8 cellular contexts compared by ENCODE assay signal in the genomic region with DNA sequence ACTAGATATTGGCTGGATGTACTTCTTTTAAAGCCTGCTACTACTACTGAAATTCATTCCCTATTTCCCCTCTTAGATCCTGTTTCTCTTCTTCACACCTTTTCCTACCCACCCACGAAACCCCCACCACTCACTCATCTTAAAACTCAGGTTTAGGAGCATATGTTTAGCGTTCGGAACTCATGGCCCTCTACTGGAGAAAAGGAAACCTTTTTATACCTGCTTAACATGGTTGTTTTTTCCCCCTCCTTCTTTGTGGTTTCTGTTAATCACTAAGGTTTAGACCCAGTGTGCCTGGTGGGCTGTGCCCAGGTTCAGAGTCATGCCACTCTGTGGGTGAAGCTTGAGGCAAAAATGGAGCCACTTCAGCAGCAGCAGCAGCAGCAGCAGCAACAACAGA. TPM values are rescaled to one million over a fixed set of nuclear protein-coding genes. Genes with fewer than 3 reads are reported as not detected.
DNase-seq lines count a peak whose midpoint lies in the region; ATAC-seq and TF ChIP-seq lines count a peak whose summit lies in the region.

No MANE protein-coding gene starts in this region.

- peak overlapping the region; percentile 93 for H3K4me3 ChIP-seq in Loucy (ENCODE audit: low read length, poor library complexity, severe bottlenecking)

- no peaks in the 10 kb centered on the region for H3K9me3 ChIP-seq in Loucy (ENCODE audit: insufficient read depth, low read depth, low read length)

- no peak overlapping the region for H3K9ac ChIP-seq in Loucy (ENCODE audit: low read depth, low read length, poor library complexity, severe bottlenecking)

- no peaks in the 10 kb centered on the region for H3K9me3 Mint-ChIP-seq in Calu3 (ENCODE audit: low read depth, unreplicated experiment)
- H3K9me3 Mint-ChIP-seq in activated T-helper 17 cell treated with anti-CD3 and anti-CD28 coated beads, Interleukin-2, amount 50 U/mL, for 72 hours: no peaks in the 10 kb centered on the region

- no peak overlapping the region for H3K27ac Mint-ChIP-seq in Calu3 (ENCODE audit: unreplicated experiment)
- H3K27ac Mint-ChIP-seq in activated T-helper 17 cell treated with anti-CD3 and anti-CD28 coated beads, Interleukin-2, amount 50 U/mL, for 72 hours: peak overlapping the region; percentile 94

- H3K27me3 Mint-ChIP-seq in Calu3 (ENCODE audit: unreplicated experiment): peaks cover 26% of the 10 kb centered on the region
- H3K27me3 Mint-ChIP-seq in activated T-helper 17 cell treated with anti-CD3 and anti-CD28 coated beads, Interleukin-2, amount 50 U/mL, for 72 hours: no peaks in the 10 kb centered on the region

- no peaks in the 10 kb centered on the region for H3K27me3 ChIP-seq in Loucy (ENCODE audit: insufficient read depth, low read length, poor library complexity, severe bottlenecking)

- intact Hi-C loops in Calu3 (cut with micrococcal nuclease; ENCODE audit: unreplicated experiment): loop anchor here (10.0 kb wide), 1 partner anchor 169 kb away; no protein-coding TSS in a partner anchor

- BruUV-seq in Calu3 (replicated peaks; lab: Mats Ljungman, UMichigan): no TSS peak

- H3K4me1 ChIP-seq in Loucy (ENCODE audit: insufficient read depth, low read length, poor library complexity, severe bottlenecking): peaks cover 36% of the 10 kb centered on the region

- H4K20me1 ChIP-seq in Loucy (ENCODE audit: insufficient read depth, low read length, poor library complexity, severe bottlenecking): peaks cover 46% of the 10 kb centered on the region

- H3K4me3 Mint-ChIP-seq in Calu3 (ENCODE audit: low read depth, unreplicated experiment): peak overlapping the region; percentile 8
- H3K4me3 Mint-ChIP-seq in activated T-helper 17 cell treated with anti-CD3 and anti-CD28 coated beads, Interleukin-2, amount 50 U/mL, for 72 hours: peak overlapping the region; percentile 99

- no peaks in the 10 kb centered on the region for H3K36me3 ChIP-seq in Loucy (ENCODE audit: insufficient read depth, low read length)

- peaks cover 31% of the 10 kb centered on the region for H3K79me2 ChIP-seq in Loucy (ENCODE audit: insufficient read depth, low read length)

- peak overlapping the region; percentile 91 for H3K4me2 ChIP-seq in Loucy (ENCODE audit: low read depth, low read length, poor library complexity, severe bottlenecking)

- H3K9me2 ChIP-seq in Loucy (replicated peaks; ENCODE audit: low read depth, low read length): no peaks in the 10 kb centered on the region

- peaks cover 46% of the 10 kb centered on the region for H3K4me1 Mint-ChIP-seq in Calu3 (ENCODE audit: low read depth, unreplicated experiment)
- peaks cover 62% of the 10 kb centered on the region for H3K4me1 Mint-ChIP-seq in activated T-helper 17 cell treated with anti-CD3 and anti-CD28 coated beads, Interleukin-2, amount 50 U/mL, for 72 hours

- peaks cover 41% of the 10 kb centered on the region for H3K36me3 Mint-ChIP-seq in Calu3 (ENCODE audit: insufficient read depth, unreplicated experiment)
- H3K36me3 Mint-ChIP-seq in activated T-helper 17 cell treated with anti-CD3 and anti-CD28 coated beads, Interleukin-2, amount 50 U/mL, for 72 hours (ENCODE audit: low read depth): peaks cover 70% of the 10 kb centered on the region

- CTCF ChIA-PET in Calu3 (lab: Charles Lee): no interaction called here

- peaks cover 19% of the 10 kb centered on the region; the same call in 1 of the 2 replicates for H3F3A ChIP-seq in Loucy (ENCODE audit: low read depth)

- TF ChIP-seq CTCF in Calu3 (IDR thresholded peaks at IDR 0.05; ENCODE audit: unreplicated experiment) (peak; percentile 32), Loucy (conservative IDR thresholded peaks at IDR 0.05; ENCODE audit: low read length) (peak; percentile 69)

- peak; percentile 10 for ATAC-seq in activated T-helper 17 cell treated with anti-CD3 and anti-CD28 coated beads, Interleukin-2, amount 50 U/mL, for 72 hours (replicated peaks)

- no peak for DNase-seq in Calu3
- peak; percentile 34 for DNase-seq in left kidney (ENCODE audit: low read depth, low spot score)
- no peak for DNase-seq in NCI-H2227 (lab: John Stamatoyannopoulos, UW; ENCODE audit: unreplicated experiment)
- no peak for DNase-seq in retina
- no peak for DNase-seq in medulla oblongata (ENCODE audit: extremely low spot score)
- DNase-seq in nucleus accumbens (lab: John Stamatoyannopoulos, UW): no peak

- no peak overlapping the region for H2AFZ ChIP-seq in Loucy (ENCODE audit: low read length)

RNA-seq across cellular contexts. Expression of a gene that starts 2.6 kb away (rescaled TPM):
- 10.6 and 11.2 TPM in 2 replicates for total RNA-seq in Calu3 (2022)
- total RNA-seq in activated T-helper 17 cell treated with anti-CD3 and anti-CD28 coated beads, Interleukin-2, amount 50 U/mL, for 72 hours: 10 to 100 TPM; 40.3 to 43.9 TPM
